Comparison of ENCODE assay signal across 17 cellular contexts in genomic region chr9:91182831-91183230, GRCh38.
DNase-seq lines count a peak whose midpoint lies in the region; ATAC-seq and TF ChIP-seq lines count a peak whose summit lies in the region.
"Had no signal": no experiment of that assay in that cellular context is flagged by ENCODE, and none has a peak within 500 bp of the region (broad histone marks: within the 10 kb centered on the region; RNA-seq: fewer than 3 reads in every experiment).

No MANE protein-coding gene starts in this region.

- H3K27ac Mint-ChIP-seq in activated CD4-positive, alpha-beta T cell treated with anti-CD3 and anti-CD28 coated beads, Interleukin-2, amount 10 ng/mL, durations not matched to agents 24 days and 14 days = peak overlapping the region; percentile 25
- no peak overlapping the region for H3K27ac Mint-ChIP-seq in activated CD8-positive, alpha-beta memory T cell treated with anti-CD3 and anti-CD28 coated beads, Interleukin-2, amount 10 ng/mL, durations not matched to agents 7 days and 5 days
- H3K27ac Mint-ChIP-seq: GM23338 had no signal

- H3K4me3 ChIP-seq in PC-9 = no peak overlapping the region
- H3K4me3 ChIP-seq in suprapubic skin = no peak overlapping the region
- H3K4me3 ChIP-seq: GM23338 had no signal

- DNase-seq in activated CD4-positive, alpha-beta T cell treated with anti-CD3 and anti-CD28 coated beads, Interleukin-2, amount 10 ng/mL, durations not matched to agents 24 days and 14 days = no peak
- DNase-seq in activated CD4-positive, alpha-beta T cell treated with anti-CD3 and anti-CD28 coated beads, Interleukin-2, amount 50 U/mL, for 48 hours = no peak
- DNase-seq in PC-9 (no peak), foreskin keratinocyte (no peak), suprapubic skin (ENCODE audit: low spot score in 2 of 2) (peak; percentile 9 to 11), cerebellum (ENCODE audit: low spot score) (no peak)
- no peak for DNase-seq in activated CD8-positive, alpha-beta memory T cell treated with anti-CD3 and anti-CD28 coated beads, Interleukin-2, amount 10 ng/mL, durations not matched to agents 7 days and 5 days
- DNase-seq: EL, KG1, NCI-H1436, NCI-H2029, NCI-H774, Right ventricle myocardium superior had no signal

- H3K4me1 ChIP-seq in PC-9 (replicated peaks; ENCODE audit: insufficient read depth) (peaks cover 39% of the 10 kb centered on the region), foreskin keratinocyte (peaks cover 18% of the 10 kb centered on the region), suprapubic skin (peaks cover 25% of the 10 kb centered on the region)

- no peaks in the 10 kb centered on the region for H4K20me1 ChIP-seq in PC-9 (ENCODE audit: insufficient read depth)

- H3K4me1 Mint-ChIP-seq in activated CD4-positive, alpha-beta T cell treated with anti-CD3 and anti-CD28 coated beads, Interleukin-2, amount 10 ng/mL, durations not matched to agents 24 days and 14 days = peaks cover 47% of the 10 kb centered on the region
- H3K4me1 Mint-ChIP-seq in activated CD8-positive, alpha-beta memory T cell treated with anti-CD3 and anti-CD28 coated beads, Interleukin-2, amount 10 ng/mL, durations not matched to agents 7 days and 5 days = peaks cover 39% of the 10 kb centered on the region

- no peaks in the 10 kb centered on the region; the same call in 1 of the 2 replicates for H3K9me2 ChIP-seq in PC-9 (ENCODE audit: insufficient read depth)

- no peak for TF ChIP-seq POLR2A in suprapubic skin (IDR thresholded peaks at IDR 0.05)

- no TSS peak for BruUV-seq in PC-9 (replicated peaks; lab: Mats Ljungman, UMichigan)

- WGBS in suprapubic skin = 71% methylated on average over 6 of the region's 6 CpGs

- H3K9me3 Mint-ChIP-seq in activated CD4-positive, alpha-beta T cell treated with anti-CD3 and anti-CD28 coated beads, Interleukin-2, amount 10 ng/mL, durations not matched to agents 24 days and 14 days = peaks cover 3% of the 10 kb centered on the region
- H3K9me3 Mint-ChIP-seq in activated CD8-positive, alpha-beta memory T cell treated with anti-CD3 and anti-CD28 coated beads, Interleukin-2, amount 10 ng/mL, durations not matched to agents 7 days and 5 days (ENCODE audit: low read depth) = peaks cover 2% of the 10 kb centered on the region

- H3K27me3 ChIP-seq in PC-9 (ENCODE audit: insufficient read depth, low read depth) (no peaks in the 10 kb centered on the region), foreskin keratinocyte (no peaks in the 10 kb centered on the region), suprapubic skin (no peaks in the 10 kb centered on the region)

- H3K36me3 Mint-ChIP-seq in activated CD4-positive, alpha-beta T cell treated with anti-CD3 and anti-CD28 coated beads, Interleukin-2, amount 10 ng/mL, durations not matched to agents 24 days and 14 days (ENCODE audit: low read depth) = peaks cover 6% of the 10 kb centered on the region
- H3K36me3 Mint-ChIP-seq in activated CD8-positive, alpha-beta memory T cell treated with anti-CD3 and anti-CD28 coated beads, Interleukin-2, amount 10 ng/mL, durations not matched to agents 7 days and 5 days = peaks cover 11% of the 10 kb centered on the region

- H3K4me3 Mint-ChIP-seq in activated CD4-positive, alpha-beta T cell treated with anti-CD3 and anti-CD28 coated beads, Interleukin-2, amount 10 ng/mL, durations not matched to agents 24 days and 14 days = no peak overlapping the region
- no peak overlapping the region for H3K4me3 Mint-ChIP-seq in activated CD8-positive, alpha-beta memory T cell treated with anti-CD3 and anti-CD28 coated beads, Interleukin-2, amount 10 ng/mL, durations not matched to agents 7 days and 5 days
- H3K4me3 Mint-ChIP-seq: GM23338 had no signal

- peak overlapping the region; percentile 55 for H3K27ac ChIP-seq in PC-9
- peak overlapping the region; percentile 20 for H3K27ac ChIP-seq in foreskin keratinocyte
- H3K27ac ChIP-seq in suprapubic skin = peak overlapping the region; percentile 58
- H3K27ac ChIP-seq: C4-2B had no signal

- no peak for ATAC-seq in foreskin keratinocyte
- ATAC-seq in activated CD8-positive, alpha-beta memory T cell treated with anti-CD3 and anti-CD28 coated beads, Interleukin-2, amount 10 ng/mL, durations not matched to agents 7 days and 5 days = no peak
- ATAC-seq in HG03097 (IDR thresholded peaks at IDR 0.05; ENCODE audit: low FRiP score, unreplicated experiment) = no peak
- ATAC-seq: PC-3 had no signal

- intact Hi-C loops in activated CD4-positive, alpha-beta T cell treated with anti-CD3 and anti-CD28 coated beads, Interleukin-2, amount 10 ng/mL, durations not matched to agents 24 days and 14 days (cut with micrococcal nuclease) = no loop called here
- intact Hi-C loops in PC-9 (cut with micrococcal nuclease; ENCODE audit: unreplicated experiment) = no loop called here

- peaks cover 9% of the 10 kb centered on the region; the same call in 1 of the 2 replicates for H3F3A ChIP-seq in PC-9 (ENCODE audit: insufficient read depth, low read depth)

- CTCF ChIA-PET in PC-9 (lab: Charles Lee) = no interaction called here
- CTCF ChIA-PET in activated CD8-positive, alpha-beta memory T cell treated with anti-CD3 and anti-CD28 coated beads, Interleukin-2, amount 10 ng/mL, durations not matched to agents 7 days and 5 days (lab: Charles Lee) = interaction anchor here (1.0 kb wide), 1 partner anchor 8 kb away, joined by 4 read pairs; no protein-coding TSS in a partner anchor

- no peak for TF ChIP-seq CTCF in PC-9 (conservative IDR thresholded peaks at IDR 0.05)
- no peak for TF ChIP-seq CTCF in foreskin keratinocyte (conservative IDR thresholded peaks at IDR 0.05)
- TF ChIP-seq CTCF in suprapubic skin (IDR thresholded peaks at IDR 0.05) = no peak

- H3K79me2 ChIP-seq in PC-9 (ENCODE audit: low read depth) = no peaks in the 10 kb centered on the region

- peak overlapping the region; percentile 31 for H3K4me2 ChIP-seq in PC-9
- H3K4me2 ChIP-seq: GM23338 had no signal

- H3K36me3 ChIP-seq in PC-9 (ENCODE audit: low read depth) = no peaks in the 10 kb centered on the region
- no peaks in the 10 kb centered on the region for H3K36me3 ChIP-seq in suprapubic skin

- TF ChIP-seq EP300 in suprapubic skin (IDR thresholded peaks at IDR 0.05) = no peak

- POLR2A ChIA-PET in PC-9 (lab: Charles Lee; ENCODE audit: unreplicated experiment) = no interaction called here

- H3K9me3 ChIP-seq in PC-9 (ENCODE audit: insufficient read depth, low read depth) (no peaks in the 10 kb centered on the region; the same call in 1 of the 2 replicates), suprapubic skin (no peaks in the 10 kb centered on the region)

- H2AFZ ChIP-seq in PC-9 = no peak overlapping the region
- H2AFZ ChIP-seq: GM23338 had no signal

- no peaks in the 10 kb centered on the region for H3K27me3 Mint-ChIP-seq in activated CD4-positive, alpha-beta T cell treated with anti-CD3 and anti-CD28 coated beads, Interleukin-2, amount 10 ng/mL, durations not matched to agents 24 days and 14 days
- H3K27me3 Mint-ChIP-seq in activated CD8-positive, alpha-beta memory T cell treated with anti-CD3 and anti-CD28 coated beads, Interleukin-2, amount 10 ng/mL, durations not matched to agents 7 days and 5 days = no peaks in the 10 kb centered on the region

Comparison
In these comparisons a context has a peak if more than half of its experiments do, and no peak if none do; other contexts are left out.
1. DNase-seq: peak in suprapubic skin (2 of 2); none in activated CD4-positive, alpha-beta T cell treated with anti-CD3 and anti-CD28 coated beads, Interleukin-2, amount 10 ng/mL, durations not matched to agents 24 days and 14 days (single experiment), activated CD4-positive, alpha-beta T cell treated with anti-CD3 and anti-CD28 coated beads, Interleukin-2, amount 50 U/mL, for 48 hours (0 of 2), PC-9 (0 of 2), foreskin keratinocyte (0 of 2), activated CD8-positive, alpha-beta memory T cell treated with anti-CD3 and anti-CD28 coated beads, Interleukin-2, amount 10 ng/mL, durations not matched to agents 7 days and 5 days (single experiment) and cerebellum (single experiment).
2. Peak in every context shown above with its lines, with median percentiles within 50 percentile points of each other: H3K27ac ChIP-seq.